21 cellular contexts compared by ENCODE assay signal in genomic region chr15:89038146-89038545, GRCh38.
"Had no signal": no experiment of that assay in that cellular context is flagged by ENCODE, and none has a peak within 500 bp of the region (broad histone marks: within the 10 kb centered on the region; RNA-seq: fewer than 3 reads in every experiment).

No MANE protein-coding gene starts in this region.

- ATAC-seq: activated CD4-positive, CD25-positive, alpha-beta regulatory T cell treated with anti-CD3 and anti-CD28 coated beads, Interleukin-2, amount 50 U/mL, for 24 hours; activated CD8-positive, alpha-beta T cell treated with anti-CD3 and anti-CD28 coated beads for 36 hours; PC-3 had no signal

- H3K4me1 Mint-ChIP-seq: activated naive CD4-positive, alpha-beta T cell treated with anti-CD3 and anti-CD28 coated beads, Interleukin-2, amount 50 U/mL, for 24 hours had no signal

- H3K27ac ChIP-seq: WERI-Rb-1 had no signal

- H3K9me3 Mint-ChIP-seq: activated CD8-positive, alpha-beta T cell treated with anti-CD3 and anti-CD28 coated beads for 36 hours; activated naive CD4-positive, alpha-beta T cell treated with anti-CD3 and anti-CD28 coated beads, Interleukin-2, amount 50 U/mL, for 24 hours; activated T-helper 1 cell treated with anti-CD3 and anti-CD28 coated beads, Interleukin-12 subunit alpha, Interleukin-12 subunit beta, Interleukin-2, Interleukin-4 antibody, amounts not matched to agents 30 ng/mL and 10 ng/mL and 1 ng/mL, durations not matched to agents 14 hours and 24 hours and 36 hours had no signal

- H3K36me3 Mint-ChIP-seq: activated naive CD4-positive, alpha-beta T cell treated with anti-CD3 and anti-CD28 coated beads, Interleukin-2, amount 50 U/mL, for 24 hours had no signal

- DNase-seq: activated CD4-positive, alpha-beta T cell treated with anti-CD3 and anti-CD28 coated beads for 4 hours; activated CD8-positive, alpha-beta T cell treated with anti-CD3 and anti-CD28 coated beads for 36 hours; activated effector memory CD4-positive, alpha-beta T cell treated with Interleukin-2 at 50 U/mL for 16 hours; activated naive CD4-positive, alpha-beta T cell; activated T-cell treated with anti-CD3 and anti-CD28 coated beads, Interleukin-2, amount 50 U/mL, for 24 hours; central memory CD4-positive, alpha-beta T cell; Karpas-422; MM.1S; NCI-H1105; NCI-H1436; NCI-H1694 treated with DMSO at 0.1 percent for 48 hours; NCI-H2081; NCI-H446; NCI-H524; PC-3; SIG-M5; T-helper 1 cell; WERI-Rb-1 had no signal

- H3K36me3 ChIP-seq: WERI-Rb-1 had no signal

- H3K27ac Mint-ChIP-seq: activated CD8-positive, alpha-beta T cell treated with anti-CD3 and anti-CD28 coated beads for 36 hours; activated naive CD4-positive, alpha-beta T cell treated with anti-CD3 and anti-CD28 coated beads, Interleukin-2, amount 50 U/mL, for 24 hours; activated T-cell treated with anti-CD3 and anti-CD28 coated beads, Interleukin-2, amount 50 U/mL, for 24 hours; activated T-helper 1 cell treated with anti-CD3 and anti-CD28 coated beads, Interleukin-12 subunit alpha, Interleukin-12 subunit beta, Interleukin-2, Interleukin-4 antibody, amounts not matched to agents 30 ng/mL and 10 ng/mL and 1 ng/mL, durations not matched to agents 14 hours and 24 hours and 36 hours had no signal

- H3K4me3 Mint-ChIP-seq: activated CD8-positive, alpha-beta T cell treated with anti-CD3 and anti-CD28 coated beads for 36 hours; activated naive CD4-positive, alpha-beta T cell treated with anti-CD3 and anti-CD28 coated beads, Interleukin-2, amount 50 U/mL, for 24 hours; activated T-cell treated with anti-CD3 and anti-CD28 coated beads, Interleukin-2, amount 50 U/mL, for 24 hours; activated T-helper 1 cell treated with anti-CD3 and anti-CD28 coated beads, Interleukin-12 subunit alpha, Interleukin-12 subunit beta, Interleukin-2, Interleukin-4 antibody, amounts not matched to agents 30 ng/mL and 10 ng/mL and 1 ng/mL, durations not matched to agents 14 hours and 24 hours and 36 hours had no signal
